Comparison of ENCODE assay signal across 14 cellular contexts in the genomic region with DNA sequence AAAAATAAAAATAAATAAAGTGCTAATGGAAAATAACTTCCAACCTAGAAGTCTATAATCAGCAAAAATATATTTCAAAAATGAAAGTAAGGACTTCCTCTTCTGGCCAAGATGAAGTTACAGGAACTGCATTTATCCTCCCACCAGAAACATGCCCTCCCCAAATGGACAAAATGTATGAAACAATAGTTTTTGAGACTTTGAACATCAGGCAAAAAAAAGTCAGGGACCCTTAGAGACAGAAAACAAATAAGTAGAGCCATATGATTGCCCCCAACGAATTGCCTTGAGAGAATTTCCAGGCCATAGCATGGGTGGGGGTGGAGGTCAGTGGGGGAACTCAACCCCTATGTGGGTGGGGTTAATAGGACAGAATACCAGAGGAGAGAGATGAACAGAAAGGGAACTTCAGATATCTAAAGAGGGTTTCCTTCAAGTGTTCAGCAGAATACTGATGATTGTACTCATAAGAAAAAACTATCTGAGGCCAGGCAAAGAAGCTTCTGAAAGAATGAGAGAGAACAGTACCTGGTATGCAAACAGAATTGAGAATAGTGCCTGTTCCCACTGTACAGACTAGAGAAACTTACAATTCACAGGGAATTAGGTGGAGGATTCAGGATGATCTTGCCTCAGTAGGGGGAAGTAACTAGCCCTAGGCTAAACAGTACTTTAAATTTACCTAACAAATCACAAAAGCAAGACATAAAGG. TPM values are rescaled to one million over a fixed set of nuclear protein-coding genes. Genes with fewer than 3 reads are reported as not detected.
A peak's percentile ranks its signal among the peaks of the same experiment; 100 is the strongest.
DNase-seq lines count a peak whose midpoint lies in the region; ATAC-seq and FAIRE-seq lines count a peak whose summit lies in the region.
"Had no signal": no experiment of that assay in that cellular context is flagged by ENCODE, and none has a peak within 500 bp of the region (broad histone marks: within the 10 kb centered on the region; RNA-seq: fewer than 3 reads in every experiment).

No MANE protein-coding gene starts in this region.

- FAIRE-seq in urothelium cell line (lab: Jason Lieb, UNC), result no peak

- peaks cover 10% of the 10 kb centered on the region for H3K9me3 Mint-ChIP-seq in activated naive CD4-positive, alpha-beta T cell treated with anti-CD3 and anti-CD28 coated beads, Interleukin-2, amount 50 U/mL, for 24 hours
- peaks cover 27% of the 10 kb centered on the region for H3K9me3 Mint-ChIP-seq in activated naive CD8-positive, alpha-beta T cell treated with anti-CD3 and anti-CD28 coated beads, Interleukin-2, amount 10 ng/mL, durations not matched to agents 7 days and 5 days
- peaks cover 26% of the 10 kb centered on the region for H3K9me3 Mint-ChIP-seq in stimulated activated memory B cell treated with anti-CD40 and anti-IgM and Interleukin-4, amounts not matched to agents 10 μg/mL and 1 μg/mL and 100 μg/mL, for 72 hours

- no peak for ATAC-seq in activated naive CD8-positive, alpha-beta T cell treated with anti-CD3 and anti-CD28 coated beads, Interleukin-2, amount 10 ng/mL, durations not matched to agents 7 days and 5 days (ENCODE audit: low read depth)
- ATAC-seq in stimulated activated memory B cell treated with anti-CD40 and anti-IgM and Interleukin-4, amounts not matched to agents 10 μg/mL and 1 μg/mL and 100 μg/mL, for 72 hours, result no peak
- ATAC-seq: T-helper 17 cell had no signal

- no peaks in the 10 kb centered on the region for H3K27me3 Mint-ChIP-seq in activated naive CD4-positive, alpha-beta T cell treated with anti-CD3 and anti-CD28 coated beads, Interleukin-2, amount 50 U/mL, for 24 hours
- H3K27me3 Mint-ChIP-seq in activated naive CD8-positive, alpha-beta T cell treated with anti-CD3 and anti-CD28 coated beads, Interleukin-2, amount 10 ng/mL, durations not matched to agents 7 days and 5 days, result no peaks in the 10 kb centered on the region
- no peaks in the 10 kb centered on the region for H3K27me3 Mint-ChIP-seq in stimulated activated memory B cell treated with anti-CD40 and anti-IgM and Interleukin-4, amounts not matched to agents 10 μg/mL and 1 μg/mL and 100 μg/mL, for 72 hours
- H3K27me3 Mint-ChIP-seq: T-helper 17 cell had no signal

- DNase-seq in activated naive CD4-positive, alpha-beta T cell treated with anti-CD3 and anti-CD28 coated beads, Interleukin-2, amount 50 U/mL, for 16 hours, result no peak
- DNase-seq in NOMO-1 treated with DMSO at 0.1 percent for 48 hours (lab: John Stamatoyannopoulos, UW; ENCODE audit: unreplicated experiment) (peak; percentile 80), NCI-H82 treated with DMSO at 0.1 percent for 48 hours (lab: John Stamatoyannopoulos, UW; ENCODE audit: unreplicated experiment) (no peak), caudate nucleus (lab: John Stamatoyannopoulos, UW) (no peak), urothelium cell line (ENCODE audit: low spot score) (no peak)
- no peak for DNase-seq in activated naive CD8-positive, alpha-beta T cell treated with anti-CD3 and anti-CD28 coated beads, Interleukin-2, amount 10 ng/mL, durations not matched to agents 7 days and 5 days
- DNase-seq: aorta, dorsolateral prefrontal cortex, NCI-H2081 treated with DMSO at 0.1 percent for 48 hours, posterior cingulate gyrus, T-helper 17 cell had no signal

- peak overlapping the region; percentile 4 for H3K27ac Mint-ChIP-seq in activated naive CD4-positive, alpha-beta T cell treated with anti-CD3 and anti-CD28 coated beads, Interleukin-2, amount 50 U/mL, for 24 hours
- peak overlapping the region; percentile 92 for H3K27ac Mint-ChIP-seq in activated naive CD8-positive, alpha-beta T cell treated with anti-CD3 and anti-CD28 coated beads, Interleukin-2, amount 10 ng/mL, durations not matched to agents 7 days and 5 days
- peak overlapping the region; percentile 48 for H3K27ac Mint-ChIP-seq in stimulated activated memory B cell treated with anti-CD40 and anti-IgM and Interleukin-4, amounts not matched to agents 10 μg/mL and 1 μg/mL and 100 μg/mL, for 72 hours
- H3K27ac Mint-ChIP-seq: mesothelial cell of epicardium, T-helper 17 cell had no signal

- POLR2A ChIA-PET in activated naive CD8-positive, alpha-beta T cell treated with anti-CD3 and anti-CD28 coated beads, Interleukin-2, amount 10 ng/mL, durations not matched to agents 7 days and 5 days (lab: Charles Lee), result interaction anchor here (0.8 to 1.9 kb wide), 5 partner anchors 8 to 36 kb away, joined by 3 to 12 read pairs (median 3); partner anchors contain the start of gene IL10RA

- H3K36me3 Mint-ChIP-seq in activated naive CD4-positive, alpha-beta T cell treated with anti-CD3 and anti-CD28 coated beads, Interleukin-2, amount 50 U/mL, for 24 hours, result peaks cover 27% of the 10 kb centered on the region
- peaks cover 46% of the 10 kb centered on the region for H3K36me3 Mint-ChIP-seq in activated naive CD8-positive, alpha-beta T cell treated with anti-CD3 and anti-CD28 coated beads, Interleukin-2, amount 10 ng/mL, durations not matched to agents 7 days and 5 days
- H3K36me3 Mint-ChIP-seq in stimulated activated memory B cell treated with anti-CD40 and anti-IgM and Interleukin-4, amounts not matched to agents 10 μg/mL and 1 μg/mL and 100 μg/mL, for 72 hours, result peaks cover 46% of the 10 kb centered on the region
- H3K36me3 Mint-ChIP-seq: mesothelial cell of epicardium had no signal

- H3K4me1 Mint-ChIP-seq in activated naive CD4-positive, alpha-beta T cell treated with anti-CD3 and anti-CD28 coated beads, Interleukin-2, amount 50 U/mL, for 24 hours, result peaks cover 50% of the 10 kb centered on the region
- peaks cover 37% of the 10 kb centered on the region for H3K4me1 Mint-ChIP-seq in activated naive CD8-positive, alpha-beta T cell treated with anti-CD3 and anti-CD28 coated beads, Interleukin-2, amount 10 ng/mL, durations not matched to agents 7 days and 5 days
- H3K4me1 Mint-ChIP-seq in stimulated activated memory B cell treated with anti-CD40 and anti-IgM and Interleukin-4, amounts not matched to agents 10 μg/mL and 1 μg/mL and 100 μg/mL, for 72 hours, result peaks cover 22% of the 10 kb centered on the region
- H3K4me1 Mint-ChIP-seq: mesothelial cell of epicardium had no signal

- no peak overlapping the region for H3K27ac ChIP-seq in caudate nucleus (ENCODE audit: low read depth, low read length)
- H3K27ac ChIP-seq: dorsolateral prefrontal cortex had no signal

- no peak overlapping the region for H3K4me3 Mint-ChIP-seq in activated naive CD4-positive, alpha-beta T cell treated with anti-CD3 and anti-CD28 coated beads, Interleukin-2, amount 50 U/mL, for 24 hours
- peak overlapping the region; percentile 78 for H3K4me3 Mint-ChIP-seq in activated naive CD8-positive, alpha-beta T cell treated with anti-CD3 and anti-CD28 coated beads, Interleukin-2, amount 10 ng/mL, durations not matched to agents 7 days and 5 days
- H3K4me3 Mint-ChIP-seq in stimulated activated memory B cell treated with anti-CD40 and anti-IgM and Interleukin-4, amounts not matched to agents 10 μg/mL and 1 μg/mL and 100 μg/mL, for 72 hours, result peak overlapping the region; percentile 22
- H3K4me3 Mint-ChIP-seq: mesothelial cell of epicardium, T-helper 17 cell had no signal

RNA-seq across cellular contexts. Expression of gene IL10RA, which starts 26.6 kb away (rescaled TPM):
- total RNA-seq in activated naive CD8-positive, alpha-beta T cell treated with anti-CD3 and anti-CD28 coated beads, Interleukin-2, amount 10 ng/mL, durations not matched to agents 7 days and 5 days, result 100 to 1,000 TPM; 304 TPM

RNA-seq across cellular contexts. Expression of gene TMPRSS13, which starts 30.4 kb away (rescaled TPM):
- 1 to 10 TPM; 2.7 to 5.0 TPM for total RNA-seq in activated naive CD8-positive, alpha-beta T cell treated with anti-CD3 and anti-CD28 coated beads, Interleukin-2, amount 10 ng/mL, durations not matched to agents 7 days and 5 days

Comparison
In these comparisons a context has a peak if more than half of its experiments do, and no peak if none do; other contexts are left out.
1. H3K27ac Mint-ChIP-seq: peak in every context shown above with its lines; median percentile 92 in activated naive CD8-positive, alpha-beta T cell treated with anti-CD3 and anti-CD28 coated beads, Interleukin-2, amount 10 ng/mL, durations not matched to agents 7 days and 5 days; 48 in stimulated activated memory B cell treated with anti-CD40 and anti-IgM and Interleukin-4, amounts not matched to agents 10 μg/mL and 1 μg/mL and 100 μg/mL, for 72 hours; 4 in activated naive CD4-positive, alpha-beta T cell treated with anti-CD3 and anti-CD28 coated beads, Interleukin-2, amount 50 U/mL, for 24 hours.